Comparison of ENCODE assay signal across 9 cellular contexts in genomic region chr2:232927793-232928563, GRCh38. TPM values are rescaled to one million over a fixed set of nuclear protein-coding genes. Genes with fewer than 3 reads are reported as not detected.
DNase-seq lines count a peak whose midpoint lies in the region; ATAC-seq and TF ChIP-seq lines count a peak whose summit lies in the region.
"Had no signal": no experiment of that assay in that cellular context is flagged by ENCODE, and none has a peak within 500 bp of the region (broad histone marks: within the 10 kb centered on the region; RNA-seq: fewer than 3 reads in every experiment).

No MANE protein-coding gene starts in this region.

- H3K4me3 Mint-ChIP-seq in WTC11 = peak overlapping the region; percentile 73

- 0 to 7% (median 2%) methylated on average over 19 to 113 of the region's 115 CpGs for WGBS in stomach, 5 donors

- no peak overlapping the region for H3K27ac Mint-ChIP-seq in WTC11

- intact Hi-C loops in stomach (cut with DNase I; ENCODE audit: low total_unique reads) = no loop called here

- peaks cover 78% of the 10 kb centered on the region for H3K27me3 ChIP-seq in iPS-20b (ENCODE audit: insufficient read depth, low read length)
- peaks cover 15 to 79% (median 26%) of the 10 kb centered on the region in 3 donors for H3K27me3 ChIP-seq in stomach
- H3K27me3 ChIP-seq: BLaER1 had no signal

- POLR2A ChIA-PET in WTC11 (lab: Charles Lee) = no interaction called here

- CTCF ChIA-PET in WTC11 (lab: Charles Lee) = interaction anchor here (0.7 to 2.6 kb wide), 6 partner anchors 9 to 124 kb away, joined by 3 to 11 read pairs (median 4); no protein-coding TSS in a partner anchor

- TF ChIP-seq EP300 in stomach (IDR thresholded peaks at IDR 0.05) = no peak

- DNase-seq in NCI-H345 (lab: John Stamatoyannopoulos, UW) (peak; percentile 46), NCI-H345 treated with DMSO at 0.1 percent for 48 hours (lab: John Stamatoyannopoulos, UW; ENCODE audit: unreplicated experiment) (no peak), WTC11 (ENCODE audit: low spot score) (peak; percentile 43), stomach (no peak), NCI-H2107 treated with DMSO at 0.1 percent for 48 hours (lab: John Stamatoyannopoulos, UW; ENCODE audit: unreplicated experiment) (no peak), T-helper 9 cell (no peak)

- no peak for TF ChIP-seq POLR2A in stomach (IDR thresholded peaks at IDR 0.05)

- no peaks in the 10 kb centered on the region for H3K9me3 ChIP-seq in iPS-20b (ENCODE audit: insufficient read depth, low read depth, low read length)
- no peaks in the 10 kb centered on the region for H3K9me3 ChIP-seq in stomach

- H3K4me3 ChIP-seq in iPS-20b (ENCODE audit: low read length) (peak overlapping the region; percentile 62; the same call in 1 of the 2 replicates), stomach (peak overlapping the region; percentile 44 to 61 (median 51))
- H3K4me3 ChIP-seq: BLaER1 had no signal

- no peaks in the 10 kb centered on the region for H3K36me3 Mint-ChIP-seq in WTC11

- ATAC-seq in WTC11 (peak; percentile 46), HG02884 (IDR thresholded peaks at IDR 0.05; ENCODE audit: unreplicated experiment) (no peak)

- peaks cover 10% of the 10 kb centered on the region for H3K4me1 ChIP-seq in iPS-20b (ENCODE audit: insufficient read depth, low read length)
- H3K4me1 ChIP-seq in stomach = peaks cover 13 to 24% (median 22%) of the 10 kb centered on the region in 4 donors
- H3K4me1 ChIP-seq: BLaER1 had no signal

- H3K27me3 Mint-ChIP-seq in WTC11 (ENCODE audit: low read depth) = peaks cover 75% of the 10 kb centered on the region

- H3K36me3 ChIP-seq in iPS-20b (ENCODE audit: insufficient read depth, low read depth, low read length) (no peaks in the 10 kb centered on the region), stomach (no peaks in the 10 kb centered on the region)
- H3K36me3 ChIP-seq: BLaER1 had no signal

- H3K27ac ChIP-seq in iPS-20b (ENCODE audit: low read length) = no peak overlapping the region
- no peak overlapping the region for H3K27ac ChIP-seq in stomach
- H3K27ac ChIP-seq: BLaER1 had no signal

- H3K9ac ChIP-seq in iPS-20b (ENCODE audit: low read depth, low read length) = no peak overlapping the region; the same call in 1 of the 2 replicates
- H3K9ac ChIP-seq: BLaER1 had no signal

- TF ChIP-seq CTCF in WTC11 (IDR thresholded peaks at IDR 0.05) (no peak), stomach (IDR thresholded peaks at IDR 0.05) (no peak)

- H3K4me1 Mint-ChIP-seq in WTC11 = peaks cover 22% of the 10 kb centered on the region

- peaks cover 5% of the 10 kb centered on the region for H3K9me3 Mint-ChIP-seq in WTC11

TF ChIP-seq in WTC11, 78 proteins besides CTCF, POLR2A, EP300 and RAD21:
- TF ChIP-seq ZMAT4 (CRISPR knock-in tag; IDR thresholded peaks at IDR 0.05) = no peak
- 0 out of 2 replicates have a peak, but pooled peaks have one; percentile 10 for TF ChIP-seq TP53 (CRISPR knock-in tag; IDR thresholded peaks at IDR 0.05)

RNA-seq across cellular contexts. Expression of gene SNORC, which starts 57.9 kb away (rescaled TPM):
- total RNA-seq in WTC11 (2021) (2.8 to 3.4 TPM (median 3.4 TPM) in 3 replicates), stomach (10 to 100 TPM in 2 of 5 donors, 1 to 10 TPM in 1, under 1 TPM in 1, not detected in 1; 0.55 to 23.8 (median 7.1) TPM)
- polyA plus RNA-seq in stomach = 1 to 10 TPM; 2.1 to 7.5 (median 6.3) TPM

Comparison
In these comparisons a context has a peak if more than half of its experiments do, and no peak if none do; other contexts are left out.
1. DNase-seq: peak in NCI-H345 (single experiment) and WTC11 (single experiment); none in NCI-H345 treated with DMSO at 0.1 percent for 48 hours (single experiment), stomach (single experiment), NCI-H2107 treated with DMSO at 0.1 percent for 48 hours (single experiment) and T-helper 9 cell (single experiment).